In genomic region chr9:6829027-6829426, GRCh38 we compare ENCODE assay signal across 15 cellular contexts.
DNase-seq lines count a peak whose midpoint lies in the region; ATAC-seq, FAIRE-seq and TF ChIP-seq lines count a peak whose summit lies in the region.
"Had no signal": no experiment of that assay in that cellular context is flagged by ENCODE, and none has a peak within 500 bp of the region (broad histone marks: within the 10 kb centered on the region; RNA-seq: fewer than 3 reads in every experiment).

No MANE protein-coding gene starts in this region.

- SMC1A ChIA-PET in GM12878 (lab: Charles Lee; ENCODE audit: uncharacterized antibody, unreplicated experiment): interaction anchor here (0.6 to 1.2 kb wide), 3 partner anchors 9 to 11 kb away, joined by 3 to 5 read pairs (median 5); no protein-coding TSS in a partner anchor

- no peak for TF ChIP-seq RAD21 in GM12878 (IDR thresholded peaks at IDR 0.05; ENCODE audit: insufficient read depth, low read depth, low read length)

- H3K36me3 ChIP-seq in BE2C: no peaks in the 10 kb centered on the region
- H3K36me3 ChIP-seq in GM12878 (ENCODE audit: control insufficient read depth in 2 of 2, insufficient read depth in 2 of 2, low read length in 1 of 2): peaks cover 0 to 7% of the 10 kb centered on the region in 2 experiments; a peak in 1 of 4 replicates
- no peaks in the 10 kb centered on the region for H3K36me3 ChIP-seq in keratinocyte (ENCODE audit: control insufficient read depth in 2 of 2, extremely low read depth in 1 of 2, insufficient read depth in 2 of 2, low read length in 2 of 2)

- no peak for TF ChIP-seq EP300 in GM12878 (IDR thresholded peaks at IDR 0.05; ENCODE audit: borderline replicate concordance in 1 of 2, control insufficient read depth in 1 of 2, low read depth in 2 of 2, low read length in 2 of 2)

- H3K27me3 ChIP-seq in BE2C (no peaks in the 10 kb centered on the region), GM12878 (replicated peaks in 1 of 2; ENCODE audit: control insufficient read depth in 2 of 2, insufficient read depth in 2 of 2, low read length in 1 of 2) (no peaks in the 10 kb centered on the region), keratinocyte (ENCODE audit: control insufficient read depth, extremely low read depth, insufficient read depth, low read length) (no peaks in the 10 kb centered on the region)
- H3K27me3 ChIP-seq: right atrium auricular region, stomach had no signal

- H2AFZ ChIP-seq in GM12878 (ENCODE audit: control insufficient read depth, low read depth, low read length) (no peak overlapping the region), keratinocyte (ENCODE audit: control insufficient read depth, low read length) (no peak overlapping the region)

- dilution Hi-C loops in keratinocyte (cut with MboI; ENCODE audit: extremely low pct_ligation_motif_present, low sequenced_read_pairs): no loop called here

- H4K20me1 ChIP-seq in GM12878 (ENCODE audit: control insufficient read depth, insufficient read depth) (no peaks in the 10 kb centered on the region), keratinocyte (ENCODE audit: control insufficient read depth, extremely low read depth, insufficient read depth, low read length) (no peaks in the 10 kb centered on the region)

- peak; percentile 21 for TF ChIP-seq CTCF in BE2C (IDR thresholded peaks at IDR 0.05; ENCODE audit: low read depth, low read length)
- no peak for TF ChIP-seq CTCF in GM12878 (IDR thresholded peaks at IDR 0.05 in 2 of 3, conservative IDR thresholded peaks at IDR 0.05 in 1 of 3; ENCODE audit: control insufficient read depth in 2 of 3, extremely low read depth in 1 of 3, insufficient read depth in 1 of 3, low read depth in 3 of 3, low read length in 3 of 3)
- peak in 2 of 3 experiments; percentile 22 to 42 for TF ChIP-seq CTCF in keratinocyte (optimal IDR thresholded peaks at IDR 0.05 in 1 of 3, IDR thresholded peaks at IDR 0.05 in 1 of 3, conservative IDR thresholded peaks at IDR 0.05 in 1 of 3; ENCODE audit: extremely low read depth in 1 of 3, insufficient read depth in 2 of 3, low read length in 3 of 3)

- in situ Hi-C loops in GM12878 (cut with MboI): no loop called here

- CTCF ChIA-PET in GM12878 (lab: Yijun Ruan, JAX): interaction anchor here (1.2 kb wide), 1 partner anchor 10 kb away, joined by 5 read pairs; no protein-coding TSS in a partner anchor

- ATAC-seq in GM12878: peak; percentile 56

- H3K9me3 ChIP-seq in BE2C (no peaks in the 10 kb centered on the region), GM12878 (replicated peaks; ENCODE audit: control insufficient read depth, insufficient read depth, low read length) (no peaks in the 10 kb centered on the region), keratinocyte (ENCODE audit: control insufficient read depth, low read depth, low read length) (no peaks in the 10 kb centered on the region)

- H3K9me1 ChIP-seq in keratinocyte (ENCODE audit: control insufficient read depth, extremely low read depth, insufficient read depth, low read length): no peaks in the 10 kb centered on the region

- TF ChIP-seq POLR2A in GM12878 (IDR thresholded peaks at IDR 0.05; ENCODE audit: low read depth, low read length): no peak

- BruUV-seq in GM12878 (replicated peaks; lab: Mats Ljungman, UMichigan): TSS peak; percentile 45

- no peaks in the 10 kb centered on the region; the same call in 1 of the 2 replicates for H3K4me1 ChIP-seq in BE2C
- no peaks in the 10 kb centered on the region for H3K4me1 ChIP-seq in GM12878 (ENCODE audit: control insufficient read depth, insufficient read depth, low read length)
- no peaks in the 10 kb centered on the region for H3K4me1 ChIP-seq in keratinocyte (ENCODE audit: control insufficient read depth, extremely low read depth, insufficient read depth, low read length)
- H3K4me1 ChIP-seq: right atrium auricular region had no signal

- H3K79me2 ChIP-seq in GM12878 (ENCODE audit: control insufficient read depth, insufficient read depth, low read length) (no peaks in the 10 kb centered on the region), keratinocyte (ENCODE audit: control insufficient read depth, insufficient read depth, low read length) (no peaks in the 10 kb centered on the region)

- RAD21 ChIA-PET in GM12878 (lab: Charles Lee; ENCODE audit: unreplicated experiment): interaction anchor here (0.9 kb wide), 1 partner anchor 70 kb away, joined by 3 read pairs; no protein-coding TSS in a partner anchor

- H3K9ac ChIP-seq in GM12878 (ENCODE audit: control insufficient read depth, insufficient read depth, low read length) (no peak overlapping the region), keratinocyte (ENCODE audit: control insufficient read depth, extremely low read depth, insufficient read depth, low read length) (no peak overlapping the region)

- FAIRE-seq in GM12878 (lab: Jason Lieb, UNC) (no peak), keratinocyte (lab: Jason Lieb, UNC) (no peak)
- FAIRE-seq: RCC 7860 had no signal

- WGBS in GM12878 (ENCODE audit: insufficient coverage, insufficient replicate concordance, low lambda C conversion rate, missing lambda C conversion rate): 98% methylated on average over 2 of the region's 2 CpGs

- H3K4me2 ChIP-seq in GM12878 (ENCODE audit: control insufficient read depth, insufficient read depth) (no peak overlapping the region), keratinocyte (ENCODE audit: control insufficient read depth, extremely low read depth, insufficient read depth, low read depth, low read length) (no peak overlapping the region)

- POLR2A ChIA-PET in GM12878 (lab: Charles Lee): no interaction called here

- H3K27ac ChIP-seq in GM12878 (ENCODE audit: control insufficient read depth, insufficient read depth): no peak overlapping the region
- H3K27ac ChIP-seq in keratinocyte (ENCODE audit: control insufficient read depth, insufficient read depth, low read length): no peak overlapping the region
- H3K27ac ChIP-seq: right atrium auricular region, stomach had no signal

- DNase-seq in BE2C: no peak
- peak; percentile 29 for DNase-seq in HCEC 1CT
- no peak for DNase-seq in GM12878 (ENCODE audit: low read depth, low spot score)
- no peak for DNase-seq in keratinocyte (ENCODE audit: low read depth, low spot score)
- DNase-seq in HK-2 (ENCODE audit: unreplicated experiment): no peak
- no peak for DNase-seq in cardiac septum (ENCODE audit: low spot score)
- DNase-seq in stimulated activated CD4-positive, alpha-beta T cell treated with anti-CD3 and anti-CD28 coated beads, Interleukin-12 subunit alpha, Interleukin-12 subunit beta, amount 100 ng/mL, for 4 hours: no peak
- no peak for DNase-seq in COLO829 (ENCODE audit: low spot score)
- DNase-seq: activated CD4-positive, alpha-beta memory T cell treated with anti-CD3 and anti-CD28 coated beads for 36 hours; activated gamma-delta T cell treated with Interleukin-2 at 50 U/mL for 16 hours; NCI-H1105; NCI-H446 treated with DMSO at 0.1 percent for 48 hours; stomach had no signal

- intact Hi-C loops in GM12878 (cut with micrococcal nuclease; ENCODE audit: unreplicated experiment): loop anchor here (5.0 kb wide), 2 partner anchors 208 to 223 kb away; no protein-coding TSS in a partner anchor
- intact Hi-C loops in cardiac septum (cut with DNase I): no loop called here

- H3K4me3 ChIP-seq in BE2C (ENCODE audit: low read depth, low read length) (no peak overlapping the region), GM12878 (no peak overlapping the region), keratinocyte (ENCODE audit: control insufficient read depth in 2 of 3, extremely low read depth in 1 of 3, insufficient read depth in 2 of 3, low read depth in 1 of 3, low read length in 3 of 3) (no peak overlapping the region)
- H3K4me3 ChIP-seq: right atrium auricular region, stomach had no signal

TF ChIP-seq in GM12878, 131 proteins besides CTCF, POLR2A, EP300 and RAD21 (continues in another document):
- TF ChIP-seq YY1 (IDR thresholded peaks at IDR 0.05; ENCODE audit: low read depth, low read length) (no peak), ZBTB33 (IDR thresholded peaks at IDR 0.05) (no peak), STAT3 (IDR thresholded peaks at IDR 0.05; ENCODE audit: low read depth, low read length) (no peak), CBX5 (IDR thresholded peaks at IDR 0.05; ENCODE audit: low read depth) (no peak), SIX5 (IDR thresholded peaks at IDR 0.05; ENCODE audit: low read depth, low read length, severe bottlenecking) (no peak), ZNF217 (IDR thresholded peaks at IDR 0.05) (no peak), ATF7 (IDR thresholded peaks at IDR 0.05; ENCODE audit: low read depth) (no peak), HDAC6 (IDR thresholded peaks at IDR 0.05; ENCODE audit: unreplicated experiment) (no peak), FOXM1 (IDR thresholded peaks at IDR 0.05; ENCODE audit: low read depth, low read length) (no peak), ZNF622 (IDR thresholded peaks at IDR 0.05) (no peak), BCL11A (IDR thresholded peaks at IDR 0.05; ENCODE audit: low read depth, low read length) (no peak), ZBED1 (IDR thresholded peaks at IDR 0.05; ENCODE audit: borderline replicate concordance) (no peak)

Comparison
In these comparisons a context has a peak if more than half of its experiments do, and no peak if none do; other contexts are left out.
1. CTCF ChIP-seq: peak in BE2C (single experiment) and keratinocyte (2 of 3); none in GM12878 (0 of 3).